Comparison of ENCODE assay signal across 26 cellular contexts in genomic region chr16:389317-389716, GRCh38. TPM values are rescaled to one million over a fixed set of nuclear protein-coding genes. Genes with fewer than 3 reads are reported as not detected.
DNase-seq lines count a peak whose midpoint lies in the region; ATAC-seq and TF ChIP-seq lines count a peak whose summit lies in the region.
"Had no signal": no experiment of that assay in that cellular context is flagged by ENCODE, and none has a peak within 500 bp of the region (broad histone marks: within the 10 kb centered on the region; RNA-seq: fewer than 3 reads in every experiment).

No MANE protein-coding gene starts in this region.

- H3K9ac ChIP-seq in mesendoderm (ENCODE audit: low read length) = no peak overlapping the region

- no peak overlapping the region for H3K4me2 ChIP-seq in mesendoderm (ENCODE audit: low read length)

- H2BK15ac ChIP-seq in mesendoderm (replicated peaks; ENCODE audit: low read depth) = no peak overlapping the region

- H4K5ac ChIP-seq in mesendoderm (ENCODE audit: low read length) = no peak overlapping the region

- intact Hi-C loops in Caco-2 (cut with micrococcal nuclease; ENCODE audit: unreplicated experiment) = loop anchor here (5.0 kb wide), 1 partner anchor 108 kb away; no protein-coding TSS in a partner anchor

- H3K36me3 ChIP-seq in Caco-2 (ENCODE audit: control insufficient read depth, insufficient read depth, low read length) (no peaks in the 10 kb centered on the region), mesendoderm (ENCODE audit: control insufficient read depth, insufficient read depth, low read length) (no peaks in the 10 kb centered on the region)
- H3K36me3 ChIP-seq: BE2C, breast epithelium, stomach had no signal

- no peak overlapping the region for H2BK120ac ChIP-seq in mesendoderm (ENCODE audit: low read depth, low read length)

- H3K9me3 ChIP-seq in Caco-2 = 0 out of 2 replicates have a peak, but pooled peaks cover 3% of the 10 kb centered on the region
- no peaks in the 10 kb centered on the region for H3K9me3 ChIP-seq in T-helper 17 cell (ENCODE audit: control insufficient read depth, low read length, poor library complexity, severe bottlenecking)
- H3K9me3 ChIP-seq: BE2C, breast epithelium, stomach had no signal

- peaks cover 4% of the 10 kb centered on the region for H3K36me3 Mint-ChIP-seq in Caco-2 (ENCODE audit: insufficient read depth, unreplicated experiment)
- H3K36me3 Mint-ChIP-seq in T-helper 17 cell (ENCODE audit: low read depth) = no peaks in the 10 kb centered on the region
- H3K36me3 Mint-ChIP-seq: T-cell had no signal

- peaks cover 18% of the 10 kb centered on the region for H3K4me1 ChIP-seq in Caco-2
- H3K4me1 ChIP-seq in mesendoderm (ENCODE audit: control insufficient read depth, low read depth, low read length) = no peaks in the 10 kb centered on the region
- H3K4me1 ChIP-seq: BE2C, breast epithelium had no signal

- H3K27ac Mint-ChIP-seq in Caco-2 (ENCODE audit: unreplicated experiment) (peak overlapping the region; percentile 79), T-helper 17 cell (peak overlapping the region; percentile 65)
- H3K27ac Mint-ChIP-seq: activated CD4-positive, alpha-beta T cell treated with anti-CD3 and anti-CD28 coated beads for 36 hours; activated naive CD4-positive, alpha-beta T cell treated with anti-CD3 and anti-CD28 coated beads for 36 hours; T-cell had no signal

- no peak overlapping the region for H2AK5ac ChIP-seq in mesendoderm (ENCODE audit: low read length)

- H4K8ac ChIP-seq in mesendoderm (ENCODE audit: low read depth, low read length) = no peak overlapping the region

- peak overlapping the region; percentile 54 for H3K56ac ChIP-seq in mesendoderm (ENCODE audit: low read length)

- BruUV-seq in Caco-2 (replicated peaks; lab: Mats Ljungman, UMichigan) = no TSS peak

- no peak for ATAC-seq in T-helper 17 cell
- ATAC-seq: activated CD4-positive, alpha-beta T cell treated with anti-CD3 and anti-CD28 coated beads for 36 hours; GM12878; T-cell had no signal

- H3K18ac ChIP-seq in mesendoderm (ENCODE audit: low read length) = no peak overlapping the region

- H3K4me3 ChIP-seq in Caco-2 (ENCODE audit: low read depth, low read length) (no peak overlapping the region), mesendoderm (ENCODE audit: low read length) (no peak overlapping the region)
- H3K4me3 ChIP-seq: breast epithelium, GM12878, stomach had no signal

- POLR2A ChIA-PET in Caco-2 (lab: Charles Lee) = interaction anchor here (0.6 kb wide), 1 partner anchor 102 kb away, joined by 3 read pairs; no protein-coding TSS in a partner anchor

- TF ChIP-seq CTCF in Caco-2 (IDR thresholded peaks at IDR 0.05; ENCODE audit: insufficient read depth in 1 of 2, low read depth in 1 of 2, low read length in 1 of 2, severe bottlenecking in 1 of 2, unreplicated experiment in 1 of 2) = no peak

- DNase-seq in Caco-2 (peak in 1 of 2 experiments; percentile 34), T-helper 17 cell (no peak), mesendoderm (no peak), NCI-H2107 (lab: John Stamatoyannopoulos, UW) (no peak), ureter (ENCODE audit: low spot score) (no peak), NCI-H1694 treated with DMSO at 0.1 percent for 48 hours (lab: John Stamatoyannopoulos, UW) (no peak)
- DNase-seq: activated CD4-positive, alpha-beta T cell treated with anti-CD3 and anti-CD28 coated beads for 36 hours; activated naive CD4-positive, alpha-beta T cell treated with anti-CD3 and anti-CD28 coated beads for 36 hours; activated T-cell treated with anti-CD3 and anti-CD28 coated beads, Interleukin-2, amount 50 U/mL, for 48 hours; amniotic stem cell; BE2C; cortex of kidney; DMS79 treated with DMSO at 0.1 percent for 48 hours; Karpas-422; mammary epithelial cell; NCI-H187 treated with DMSO at 0.1 percent for 48 hours; NCI-H2227 treated with DMSO at 0.1 percent for 48 hours; NCI-H82; nucleus accumbens; OCI-M1; SIG-M5; stomach; T-cell; trophoblast cell had no signal

- no peak overlapping the region for H2BK5ac ChIP-seq in mesendoderm (ENCODE audit: low read length)

- H3K9me3 Mint-ChIP-seq in Caco-2 (ENCODE audit: unreplicated experiment) = no peaks in the 10 kb centered on the region
- H3K9me3 Mint-ChIP-seq: T-cell had no signal

- H3K23ac ChIP-seq in mesendoderm (ENCODE audit: low read length) = no peak overlapping the region

- H3K4me3 Mint-ChIP-seq in Caco-2 (ENCODE audit: unreplicated experiment) (no peak overlapping the region), T-helper 17 cell (no peak overlapping the region)
- H3K4me3 Mint-ChIP-seq: activated CD4-positive, alpha-beta T cell treated with anti-CD3 and anti-CD28 coated beads for 36 hours; activated naive CD4-positive, alpha-beta T cell treated with anti-CD3 and anti-CD28 coated beads for 36 hours; T-cell had no signal

- no peaks in the 10 kb centered on the region for H3K79me2 ChIP-seq in mesendoderm (ENCODE audit: control insufficient read depth, insufficient read depth, low read length)

- CTCF ChIA-PET in Caco-2 (lab: Charles Lee) = no interaction called here

- H3K79me1 ChIP-seq in mesendoderm (ENCODE audit: low read length) = no peaks in the 10 kb centered on the region

- no peak overlapping the region for H3K27ac ChIP-seq in mesendoderm (ENCODE audit: low read depth, low read length)
- H3K27ac ChIP-seq: breast epithelium had no signal

- no peaks in the 10 kb centered on the region for H3K27me3 ChIP-seq in Caco-2 (replicated peaks; ENCODE audit: control insufficient read depth, insufficient read depth, low read length)
- no peaks in the 10 kb centered on the region for H3K27me3 ChIP-seq in mesendoderm (ENCODE audit: insufficient read depth, low read length, poor library complexity)
- H3K27me3 ChIP-seq: BE2C, breast epithelium, stomach had no signal

- no CpG with 5 or more reads among the region's 8 CpGs for WGBS in mesendoderm (ENCODE audit: extremely low coverage, insufficient coverage, low lambda C conversion rate)

- no peak overlapping the region for H3K4ac ChIP-seq in mesendoderm (ENCODE audit: low read depth, low read length)

- H3K4me1 Mint-ChIP-seq in Caco-2 (ENCODE audit: low read depth, unreplicated experiment) (peaks cover 20% of the 10 kb centered on the region), T-helper 17 cell (peaks cover 2% of the 10 kb centered on the region)

- no peaks in the 10 kb centered on the region for H3K27me3 Mint-ChIP-seq in Caco-2 (ENCODE audit: insufficient read depth, unreplicated experiment)
- H3K27me3 Mint-ChIP-seq in T-helper 17 cell = no peaks in the 10 kb centered on the region
- H3K27me3 Mint-ChIP-seq: activated CD4-positive, alpha-beta T cell treated with anti-CD3 and anti-CD28 coated beads for 36 hours; T-cell had no signal

RNA-seq across cellular contexts. Expression of gene PGAP6, which starts 7.5 kb away (rescaled TPM):
- total RNA-seq in Caco-2 (2022) (85.5 and 87.1 TPM in 2 replicates), T-helper 17 cell (100 to 1,000 TPM in 1 of 2 donors, 10 to 100 TPM in 1; 39.7 to 106 TPM), ureter (37.6 TPM)
- polyA plus RNA-seq in mesendoderm (2013, experiment 1 of 2) = 41.6 TPM
- 46.4 TPM for polyA plus RNA-seq in mesendoderm (2013, experiment 2 of 2)

RNA-seq across cellular contexts. Expression of gene NME4, which starts 7.7 kb away (rescaled TPM):
- total RNA-seq in Caco-2 (2022) = 140 and 150 TPM in 2 replicates
- 10 to 100 TPM; 31.9 to 39.8 TPM for total RNA-seq in T-helper 17 cell
- 248 TPM for polyA plus RNA-seq in mesendoderm (2013, experiment 1 of 2)
- polyA plus RNA-seq in mesendoderm (2013, experiment 2 of 2) = 246 TPM
- total RNA-seq in ureter = 121 TPM

RNA-seq across cellular contexts. Expression of gene DECR2, which starts 12.4 kb away (rescaled TPM):
- total RNA-seq in Caco-2 (2022) (50.2 and 52.6 TPM in 2 replicates), T-helper 17 cell (1 to 10 TPM; 7.5 to 9.0 TPM), ureter (17.5 TPM)
- polyA plus RNA-seq in mesendoderm (2013, experiment 1 of 2) = 10.0 TPM
- polyA plus RNA-seq in mesendoderm (2013, experiment 2 of 2) = 9.9 TPM

RNA-seq across cellular contexts. Expression of gene MRPL28, which starts 19.0 kb away (rescaled TPM):
- 82.4 and 91.2 TPM in 2 replicates for total RNA-seq in Caco-2 (2022)
- total RNA-seq in T-helper 17 cell = 10 to 100 TPM; 25.2 to 25.9 TPM
- 85.5 TPM for polyA plus RNA-seq in mesendoderm (2013, experiment 1 of 2)
- polyA plus RNA-seq in mesendoderm (2013, experiment 2 of 2) = 86.9 TPM
- 56.6 TPM for total RNA-seq in ureter

RNA-seq across cellular contexts. Expression of gene RAB11FIP3, which starts 36.1 kb away (rescaled TPM):
- total RNA-seq in Caco-2 (2022) (31.3 and 35.8 TPM in 2 replicates), T-helper 17 cell (10 to 100 TPM; 39.9 to 45.1 TPM), ureter (42.0 TPM)
- polyA plus RNA-seq in mesendoderm (2013, experiment 1 of 2) = 14.0 TPM
- 14.5 TPM for polyA plus RNA-seq in mesendoderm (2013, experiment 2 of 2)
